Comparison of ENCODE assay signal across 16 cellular contexts in the genomic region with DNA sequence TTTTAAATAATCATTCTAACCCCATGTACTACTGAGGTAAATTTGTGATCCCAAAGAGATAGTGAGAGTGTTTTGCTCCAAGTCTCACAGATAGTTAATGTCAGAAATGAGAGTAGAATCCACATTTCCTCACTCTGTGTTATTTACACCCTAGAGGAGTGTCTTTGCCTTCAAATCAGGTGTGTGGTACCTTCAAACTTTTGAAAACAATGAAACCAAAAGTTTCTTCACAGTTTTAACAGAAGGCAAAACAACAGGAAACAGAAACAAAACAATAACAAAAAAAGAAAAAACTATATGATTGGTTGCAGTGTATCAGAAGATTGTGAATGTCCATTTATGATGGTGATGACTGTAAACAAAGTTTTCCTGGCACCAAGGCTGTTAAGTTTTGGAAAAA.
DNase-seq lines count a peak whose midpoint lies in the region; ATAC-seq lines count a peak whose summit lies in the region.
"Had no signal": no experiment of that assay in that cellular context is flagged by ENCODE, and none has a peak within 500 bp of the region (broad histone marks: within the 10 kb centered on the region; RNA-seq: fewer than 3 reads in every experiment).

No MANE protein-coding gene starts in this region.

- no peaks in the 10 kb centered on the region for H3K9me3 Mint-ChIP-seq in activated T-cell treated with anti-CD3 and anti-CD28 coated beads, Interleukin-2, amount 50 U/mL, for 72 hours
- peaks cover 0 to 2% (median 0%) of the 10 kb centered on the region in 3 donors for H3K9me3 Mint-ChIP-seq in IgD-negative memory B cell
- H3K9me3 Mint-ChIP-seq in stimulated activated effector memory CD8-positive, alpha-beta T cell treated with anti-CD3 and anti-CD28 coated beads, Interleukin-12 subunit alpha, Interleukin-12 subunit beta, amount 100 ng/mL, for 72 hours: no peaks in the 10 kb centered on the region
- H3K9me3 Mint-ChIP-seq: activated T-cell treated with anti-CD3 and anti-CD28 coated beads, Interleukin-2, amount 50 U/mL, for 4 hours; stimulated activated naive CD8-positive, alpha-beta T cell treated with anti-CD3 and anti-CD28 coated beads, Interleukin-15, Interleukin-2, amounts not matched to agents 100 ng/mL and 50 ng/mL, for 24 hours had no signal

- no peak overlapping the region for H3K4me3 Mint-ChIP-seq in activated T-cell treated with anti-CD3 and anti-CD28 coated beads, Interleukin-2, amount 50 U/mL, for 72 hours
- peak overlapping the region in 3 of 4 donors; percentile 47 to 56 (median 47) for H3K4me3 Mint-ChIP-seq in IgD-negative memory B cell
- H3K4me3 Mint-ChIP-seq in stimulated activated effector memory CD8-positive, alpha-beta T cell treated with anti-CD3 and anti-CD28 coated beads, Interleukin-12 subunit alpha, Interleukin-12 subunit beta, amount 100 ng/mL, for 72 hours: no peak overlapping the region
- H3K4me3 Mint-ChIP-seq: activated T-cell treated with anti-CD3 and anti-CD28 coated beads, Interleukin-2, amount 50 U/mL, for 4 hours; stimulated activated naive CD8-positive, alpha-beta T cell treated with anti-CD3 and anti-CD28 coated beads, Interleukin-15, Interleukin-2, amounts not matched to agents 100 ng/mL and 50 ng/mL, for 24 hours had no signal

- peaks cover 37% of the 10 kb centered on the region for H3K4me1 Mint-ChIP-seq in activated T-cell treated with anti-CD3 and anti-CD28 coated beads, Interleukin-2, amount 50 U/mL, for 72 hours (ENCODE audit: low read depth)
- H3K4me1 Mint-ChIP-seq in IgD-negative memory B cell: peaks cover 29 to 38% (median 35%) of the 10 kb centered on the region in 3 donors
- H3K4me1 Mint-ChIP-seq in stimulated activated effector memory CD8-positive, alpha-beta T cell treated with anti-CD3 and anti-CD28 coated beads, Interleukin-12 subunit alpha, Interleukin-12 subunit beta, amount 100 ng/mL, for 72 hours: peaks cover 36% of the 10 kb centered on the region

- no peak for DNase-seq in activated T-cell treated with anti-CD3 and anti-CD28 coated beads, Interleukin-2, amount 50 U/mL, for 72 hours
- no peak for DNase-seq in activated T-cell treated with anti-CD3 and anti-CD28 coated beads, Interleukin-2, amount 50 U/mL, for 1 hour
- no peak for DNase-seq in stimulated activated effector memory CD8-positive, alpha-beta T cell treated with anti-CD3 and anti-CD28 coated beads, Interleukin-12 subunit alpha, Interleukin-12 subunit beta, amount 100 ng/mL, for 72 hours (ENCODE audit: low spot score in 2 of 2)
- no peak for DNase-seq in dermis blood vessel endothelial cell
- DNase-seq in cerebellar cortex (ENCODE audit: low spot score): no peak
- DNase-seq in occipital lobe (lab: John Stamatoyannopoulos, UW): no peak
- DNase-seq: activated T-cell treated with anti-CD3 and anti-CD28 coated beads, Interleukin-2, amount 50 U/mL, for 4 hours; adrenal gland; cerebellar nuclear complex; Karpas-422; NCI-H146; NCI-H69 had no signal

- ATAC-seq in activated T-cell treated with anti-CD3 and anti-CD28 coated beads, Interleukin-2, amount 50 U/mL, for 72 hours (replicated peaks in 1 of 2): no peak
- peak; percentile 63 for ATAC-seq in GM21619 (IDR thresholded peaks at IDR 0.05; ENCODE audit: unreplicated experiment)
- ATAC-seq in stimulated activated effector memory CD8-positive, alpha-beta T cell treated with anti-CD3 and anti-CD28 coated beads, Interleukin-12 subunit alpha, Interleukin-12 subunit beta, amount 100 ng/mL, for 72 hours: no peak
- ATAC-seq: activated T-cell treated with anti-CD3 and anti-CD28 coated beads, Interleukin-2, amount 50 U/mL, for 4 hours; gastroesophageal sphincter had no signal

- H3K27ac Mint-ChIP-seq in activated T-cell treated with anti-CD3 and anti-CD28 coated beads, Interleukin-2, amount 50 U/mL, for 72 hours: peak overlapping the region; percentile 63
- peak overlapping the region; percentile 68 to 92 (median 92) for H3K27ac Mint-ChIP-seq in IgD-negative memory B cell
- peak overlapping the region; percentile 52 for H3K27ac Mint-ChIP-seq in stimulated activated effector memory CD8-positive, alpha-beta T cell treated with anti-CD3 and anti-CD28 coated beads, Interleukin-12 subunit alpha, Interleukin-12 subunit beta, amount 100 ng/mL, for 72 hours
- H3K27ac Mint-ChIP-seq: stimulated activated naive CD8-positive, alpha-beta T cell treated with anti-CD3 and anti-CD28 coated beads, Interleukin-15, Interleukin-2, amounts not matched to agents 100 ng/mL and 50 ng/mL, for 24 hours had no signal

- H3K36me3 Mint-ChIP-seq in activated T-cell treated with anti-CD3 and anti-CD28 coated beads, Interleukin-2, amount 50 U/mL, for 72 hours (ENCODE audit: insufficient read depth in 2 of 2): peaks cover 5% of the 10 kb centered on the region in 2 donors
- H3K36me3 Mint-ChIP-seq in IgD-negative memory B cell: peaks cover 8% of the 10 kb centered on the region
- peaks cover 27% of the 10 kb centered on the region for H3K36me3 Mint-ChIP-seq in stimulated activated effector memory CD8-positive, alpha-beta T cell treated with anti-CD3 and anti-CD28 coated beads, Interleukin-12 subunit alpha, Interleukin-12 subunit beta, amount 100 ng/mL, for 72 hours

- no peaks in the 10 kb centered on the region for H3K27me3 Mint-ChIP-seq in activated T-cell treated with anti-CD3 and anti-CD28 coated beads, Interleukin-2, amount 50 U/mL, for 72 hours (ENCODE audit: low read depth)
- no peaks in the 10 kb centered on the region for H3K27me3 Mint-ChIP-seq in IgD-negative memory B cell
- H3K27me3 Mint-ChIP-seq: stimulated activated naive CD8-positive, alpha-beta T cell treated with anti-CD3 and anti-CD28 coated beads, Interleukin-15, Interleukin-2, amounts not matched to agents 100 ng/mL and 50 ng/mL, for 24 hours had no signal

Comparison
In these comparisons a context has a peak if more than half of its experiments do, and no peak if none do; other contexts are left out.
1. H3K4me3 Mint-ChIP-seq: peak in IgD-negative memory B cell (3 of 4); none in activated T-cell treated with anti-CD3 and anti-CD28 coated beads, Interleukin-2, amount 50 U/mL, for 72 hours (0 of 2) and stimulated activated effector memory CD8-positive, alpha-beta T cell treated with anti-CD3 and anti-CD28 coated beads, Interleukin-12 subunit alpha, Interleukin-12 subunit beta, amount 100 ng/mL, for 72 hours (single experiment).
2. Peak in every context shown above with its lines, with median percentiles within 50 percentile points of each other: H3K27ac Mint-ChIP-seq.